10 cellular contexts compared by ENCODE assay signal in the genomic region with DNA sequence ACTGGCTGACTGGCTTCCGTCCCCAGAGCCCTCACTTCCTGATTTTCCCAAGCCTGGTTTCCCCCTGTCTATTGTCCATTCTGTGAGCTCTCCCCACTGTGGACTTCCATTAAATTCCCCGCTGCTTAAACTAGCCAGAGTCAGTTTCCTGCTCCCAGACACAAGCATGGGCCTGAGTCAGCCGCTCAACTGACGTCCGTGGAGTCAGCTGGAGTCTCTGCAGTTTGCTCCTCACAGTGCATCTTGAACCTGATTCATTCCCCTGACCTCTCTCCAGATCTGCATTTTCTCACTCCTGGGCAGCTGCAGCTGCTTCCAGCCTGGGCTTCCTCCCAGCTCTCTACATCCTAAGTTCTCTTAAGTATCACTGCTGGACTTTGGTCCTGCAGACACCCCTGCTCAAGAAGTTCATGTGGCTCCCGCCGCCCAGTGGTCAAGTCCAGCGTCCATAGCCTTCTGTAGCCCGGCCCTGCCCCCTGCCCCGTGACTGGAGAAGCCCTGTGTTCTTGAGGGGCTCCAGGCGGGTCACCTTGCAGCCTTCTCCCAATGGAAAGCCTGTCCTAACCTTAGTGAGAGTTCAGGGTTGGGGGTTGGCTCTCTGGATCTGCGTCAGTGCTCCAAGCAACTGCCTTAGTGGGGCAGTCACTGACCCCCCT. TPM values are rescaled to one million over a fixed set of nuclear protein-coding genes. Genes with fewer than 3 reads are reported as not detected.
DNase-seq lines count a peak whose midpoint lies in the region; ATAC-seq, FAIRE-seq and TF ChIP-seq lines count a peak whose summit lies in the region.
"Had no signal": no experiment of that assay in that cellular context is flagged by ENCODE, and none has a peak within 500 bp of the region (broad histone marks: within the 10 kb centered on the region; RNA-seq: fewer than 3 reads in every experiment).

No MANE protein-coding gene starts in this region.

- H3K4me3 ChIP-seq in foreskin fibroblast (ENCODE audit: low read depth in 1 of 2, low read length in 2 of 2) = no peak overlapping the region

- ATAC-seq in SK-N-SH treated with all-trans-retinoic acid at 6 μM for 48 hours = peak; percentile 85

- DNase-seq in A172 (ENCODE audit: low spot score) (peak; percentile 52), foreskin fibroblast (peak; percentile 96 to 98), non-pigmented ciliary epithelial cell (ENCODE audit: low read depth) (peak; percentile 89), urothelium cell line (ENCODE audit: low spot score) (no peak), NCI-H345 treated with DMSO at 0.1 percent for 48 hours (lab: John Stamatoyannopoulos, UW; ENCODE audit: unreplicated experiment) (no peak), iPS-NIHi11 (ENCODE audit: low spot score) (no peak)
- DNase-seq in effector CD8-positive, alpha-beta T cell (lab: John Stamatoyannopoulos, UW) = no peak
- DNase-seq: CD4-positive, alpha-beta memory T cell; NCI-H1417 had no signal

- peak; percentile 21 for TF ChIP-seq CTCF in foreskin fibroblast (IDR thresholded peaks at IDR 0.05; ENCODE audit: low read depth, low read length)

- no peak for FAIRE-seq in urothelium cell line (lab: Jason Lieb, UNC)

TF ChIP-seq in SK-N-SH treated with all-trans-retinoic acid at 6 μM for 48 hours, 23 proteins besides CTCF, POLR2A, EP300 and RAD21:
- TF ChIP-seq TOX (CRISPR knock-in tag; IDR thresholded peaks at IDR 0.05; ENCODE audit: borderline replicate concordance) = peak; percentile 12; the same call in 1 of the 2 replicates
- TF ChIP-seq, protein P1, sequence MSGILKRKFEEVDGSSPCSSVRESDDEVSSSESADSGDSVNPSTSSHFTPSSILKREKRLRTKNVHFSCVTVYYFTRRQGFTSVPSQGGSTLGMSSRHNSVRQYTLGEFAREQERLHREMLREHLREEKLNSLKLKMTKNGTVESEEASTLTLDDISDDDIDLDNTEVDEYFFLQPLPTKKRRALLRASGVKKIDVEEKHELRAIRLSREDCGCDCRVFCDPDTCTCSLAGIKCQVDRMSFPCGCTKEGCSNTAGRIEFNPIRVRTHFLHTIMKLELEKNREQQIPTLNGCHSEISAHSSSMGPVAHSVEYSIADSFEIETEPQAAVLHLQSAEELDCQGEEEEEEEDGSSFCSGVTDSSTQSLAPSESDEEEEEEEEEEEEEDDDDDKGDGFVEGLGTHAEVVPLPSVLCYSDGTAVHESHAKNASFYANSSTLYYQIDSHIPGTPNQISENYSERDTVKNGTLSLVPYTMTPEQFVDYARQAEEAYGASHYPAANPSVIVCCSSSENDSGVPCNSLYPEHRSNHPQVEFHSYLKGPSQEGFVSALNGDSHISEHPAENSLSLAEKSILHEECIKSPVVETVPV (CRISPR knock-in tag; IDR thresholded peaks at IDR 0.05) = no peak

RNA-seq across cellular contexts. Expression of a gene that starts 20.0 kb away (rescaled TPM):
- total RNA-seq in A172 (2014; rRNA removed; shearing (Covaris generic)) = 41.3 and 58.1 TPM in 2 replicates

Comparison
In these comparisons a context has a peak if more than half of its experiments do, and no peak if none do; other contexts are left out.
1. DNase-seq: peak in A172 (single experiment), foreskin fibroblast (2 of 2) and non-pigmented ciliary epithelial cell (single experiment); none in urothelium cell line (single experiment), NCI-H345 treated with DMSO at 0.1 percent for 48 hours (single experiment), effector CD8-positive, alpha-beta T cell (single experiment) and iPS-NIHi11 (single experiment).